15 cellular contexts compared by ENCODE assay signal in the genomic region with DNA sequence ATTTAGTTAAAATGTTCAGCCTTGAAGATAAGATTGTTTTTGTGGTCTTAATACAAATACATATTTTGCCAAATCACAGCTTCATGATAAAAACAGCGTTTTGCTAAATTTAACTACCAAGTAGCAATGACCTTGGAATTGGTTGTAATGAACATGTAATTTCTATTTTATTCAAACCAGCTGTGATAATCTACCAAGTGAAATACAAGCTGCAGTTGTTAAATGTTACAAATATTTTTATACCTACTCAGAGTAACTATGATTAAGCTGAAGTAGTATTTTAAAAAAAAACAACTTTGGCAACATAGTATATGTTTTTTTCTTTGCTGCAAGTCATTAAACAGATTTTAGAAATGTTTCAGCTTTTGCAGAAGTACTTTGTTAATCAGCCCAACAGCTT.
"Had no signal": no experiment of that assay in that cellular context is flagged by ENCODE, and none has a peak within 500 bp of the region (broad histone marks: within the 10 kb centered on the region; RNA-seq: fewer than 3 reads in every experiment).

No MANE protein-coding gene starts in this region.

- ATAC-seq: activated CD8-positive, alpha-beta T cell treated with anti-CD3 and anti-CD28 coated beads, Interleukin-2, amount 10 ng/mL, durations not matched to agents 7 days and 5 days; gastrocnemius medialis; left ventricle myocardium superior; natural killer cell treated with Interleukin-12 subunit alpha and Interleukin-12 subunit beta and Interleukin-15 and Interleukin-18, amount 100 ng/mL, for 72 hours; right lobe of liver had no signal

- DNase-seq: activated CD4-positive, alpha-beta T cell treated with anti-CD3 and anti-CD28 coated beads for 4 hours; activated CD8-positive, alpha-beta T cell treated with anti-CD3 and anti-CD28 coated beads, Interleukin-2, amount 10 ng/mL, durations not matched to agents 7 days and 5 days; activated naive CD4-positive, alpha-beta T cell treated with Interleukin-2 at 50 U/mL for 16 hours; cortex of kidney; effector memory CD4-positive, alpha-beta T cell; gastrocnemius medialis; kidney; left ventricle myocardium superior; mesenchymal stem cell; nucleus accumbens; right lobe of liver; stimulated activated CD4-positive, alpha-beta T cell treated with anti-CD3 and anti-CD28 coated beads, Interleukin-2, amount 100 ng/mL, for 24 hours; stimulated activated naive CD4-positive, alpha-beta T cell; T-helper 1 cell had no signal

- H3K27ac ChIP-seq: gastrocnemius medialis, right lobe of liver had no signal

- H3K36me3 ChIP-seq: gastrocnemius medialis, right lobe of liver had no signal

- FAIRE-seq: kidney had no signal

- H3K4me3 ChIP-seq: gastrocnemius medialis, right lobe of liver had no signal

- H3K4me1 ChIP-seq: gastrocnemius medialis, right lobe of liver had no signal

- H3K27me3 ChIP-seq: gastrocnemius medialis, right lobe of liver had no signal

- H3K9me3 ChIP-seq: gastrocnemius medialis, right lobe of liver had no signal
